In genomic region chr4:83197555-83198235, GRCh38 we compare ENCODE assay signal across 2 cellular contexts.
TF ChIP-seq lines count a peak whose summit lies in the region.

No MANE protein-coding gene starts in this region.

TF ChIP-seq in GM12878, 131 proteins besides CTCF, POLR2A, EP300 and RAD21:
- TF ChIP-seq ZNF274 (IDR thresholded peaks at IDR 0.05; ENCODE audit: insufficient read depth, insufficient read length) = no peak
- TF ChIP-seq TCF12 (IDR thresholded peaks at IDR 0.05; ENCODE audit: low read depth, low read length) = 0 out of 2 replicates have a peak, but pooled peaks have one; percentile 33
- TF ChIP-seq SUPT20H (IDR thresholded peaks at IDR 0.05; ENCODE audit: borderline replicate concordance, control insufficient read depth, low read depth, low read length) = no peak
- TF ChIP-seq SPI1 (IDR thresholded peaks at IDR 0.05; ENCODE audit: borderline replicate concordance, insufficient read depth, low read depth, low read length) = peak; percentile 78; the same call in 1 of the 2 replicates
- peak; percentile 27 to 29; a peak in 2 of 4 replicates for TF ChIP-seq IKZF2 (IDR thresholded peaks at IDR 0.05)
- peak; percentile 39; the same call in 1 of the 2 replicates for TF ChIP-seq EED (IDR thresholded peaks at IDR 0.05; ENCODE audit: low read depth)
- TF ChIP-seq, protein P1, sequence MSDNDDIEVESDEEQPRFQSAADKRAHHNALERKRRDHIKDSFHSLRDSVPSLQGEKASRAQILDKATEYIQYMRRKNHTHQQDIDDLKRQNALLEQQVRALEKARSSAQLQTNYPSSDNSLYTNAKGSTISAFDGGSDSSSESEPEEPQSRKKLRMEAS (IDR thresholded peaks at IDR 0.05; ENCODE audit: low read depth, low read length) = no peak
- no peak for TF ChIP-seq TAF1 (IDR thresholded peaks at IDR 0.05; ENCODE audit: borderline replicate concordance, low read depth, low read length)

TF ChIP-seq in HepG2, 621 proteins besides CTCF, POLR2A, EP300 and RAD21:
- TF ChIP-seq SKI (IDR thresholded peaks at IDR 0.05; ENCODE audit: partially characterized antibody) (peak; percentile 96), NCOA1 (CRISPR knock-in tag; IDR thresholded peaks at IDR 0.05) (no peak), IKZF5 (CRISPR knock-in tag; IDR thresholded peaks at IDR 0.05) (no peak), ZNF652 (CRISPR knock-in tag; IDR thresholded peaks at IDR 0.05; ENCODE audit: borderline replicate concordance, low read depth) (peak; percentile 42; the same call in 1 of the 2 replicates), ZNF709 (CRISPR knock-in tag; IDR thresholded peaks at IDR 0.05) (no peak), ZNF549 (CRISPR knock-in tag; IDR thresholded peaks at IDR 0.05) (no peak), ZNF724P (CRISPR knock-in tag; IDR thresholded peaks at IDR 0.05; ENCODE audit: borderline replicate concordance) (no peak), ZNF230 (CRISPR knock-in tag; IDR thresholded peaks at IDR 0.05) (no peak), TBL1XR1 (IDR thresholded peaks at IDR 0.05; ENCODE audit: borderline replicate concordance, low read length, partially characterized antibody) (peak; percentile 25), BCL6 (CRISPR knock-in tag; IDR thresholded peaks at IDR 0.05) (peak; percentile 56), TEAD3 (CRISPR knock-in tag; optimal IDR thresholded peaks at IDR 0.05; ENCODE audit: borderline replicate concordance) (no peak), RXRB (CRISPR knock-in tag; IDR thresholded peaks at IDR 0.05; ENCODE audit: borderline replicate concordance) (0 out of 2 replicates have a peak, but pooled peaks have one; percentile 31), HOXA5 (CRISPR knock-in tag; IDR thresholded peaks at IDR 0.05) (no peak), FOXJ3 (CRISPR knock-in tag; IDR thresholded peaks at IDR 0.05; ENCODE audit: borderline replicate concordance) (no peak), GATAD2A (CRISPR knock-in tag; IDR thresholded peaks at IDR 0.05) (0 out of 2 replicates have a peak, but pooled peaks have one; percentile 12), ZNF609 (CRISPR knock-in tag; IDR thresholded peaks at IDR 0.05; ENCODE audit: borderline replicate concordance) (no peak), SKIL (CRISPR knock-in tag; IDR thresholded peaks at IDR 0.05; ENCODE audit: borderline replicate concordance) (0 out of 2 replicates have a peak, but pooled peaks have one; percentile 50), CSRNP2 (CRISPR knock-in tag; conservative IDR thresholded peaks at IDR 0.05; ENCODE audit: low read depth) (no peak), SOX5 (CRISPR knock-in tag; IDR thresholded peaks at IDR 0.05; ENCODE audit: borderline replicate concordance) (0 out of 2 replicates have a peak, but pooled peaks have one; percentile 12), RARA (CRISPR knock-in tag; IDR thresholded peaks at IDR 0.05) (peak; percentile 84), ZSCAN25 (CRISPR knock-in tag; IDR thresholded peaks at IDR 0.05) (no peak), SOX13 (IDR thresholded peaks at IDR 0.05) (no peak), SOX13 (CRISPR knock-in tag; conservative IDR thresholded peaks at IDR 0.05 in 1 of 2, IDR thresholded peaks at IDR 0.05 in 1 of 2) (peak in 1 of 2 experiments; percentile 34; a peak in 1 of 4 replicates), ARNTL (CRISPR knock-in tag; IDR thresholded peaks at IDR 0.05) (no peak), HMG20A (CRISPR knock-in tag; IDR thresholded peaks at IDR 0.05; ENCODE audit: borderline replicate concordance) (no peak), ZNF644 (CRISPR knock-in tag; IDR thresholded peaks at IDR 0.05; ENCODE audit: low read depth) (peak; percentile 63; the same call in 1 of the 2 replicates), ZBTB1 (CRISPR knock-in tag; IDR thresholded peaks at IDR 0.05; ENCODE audit: borderline replicate concordance) (no peak), ZNF547 (CRISPR knock-in tag; IDR thresholded peaks at IDR 0.05) (no peak), HNRNPLL (IDR thresholded peaks at IDR 0.05; ENCODE audit: low read depth, low read length, poor library complexity, severe bottlenecking) (no peak), ZNF282 (IDR thresholded peaks at IDR 0.05; ENCODE audit: partially characterized antibody) (no peak), MZF1 (CRISPR knock-in tag; IDR thresholded peaks at IDR 0.05; ENCODE audit: borderline replicate concordance) (no peak)
- TF ChIP-seq, protein P2, sequence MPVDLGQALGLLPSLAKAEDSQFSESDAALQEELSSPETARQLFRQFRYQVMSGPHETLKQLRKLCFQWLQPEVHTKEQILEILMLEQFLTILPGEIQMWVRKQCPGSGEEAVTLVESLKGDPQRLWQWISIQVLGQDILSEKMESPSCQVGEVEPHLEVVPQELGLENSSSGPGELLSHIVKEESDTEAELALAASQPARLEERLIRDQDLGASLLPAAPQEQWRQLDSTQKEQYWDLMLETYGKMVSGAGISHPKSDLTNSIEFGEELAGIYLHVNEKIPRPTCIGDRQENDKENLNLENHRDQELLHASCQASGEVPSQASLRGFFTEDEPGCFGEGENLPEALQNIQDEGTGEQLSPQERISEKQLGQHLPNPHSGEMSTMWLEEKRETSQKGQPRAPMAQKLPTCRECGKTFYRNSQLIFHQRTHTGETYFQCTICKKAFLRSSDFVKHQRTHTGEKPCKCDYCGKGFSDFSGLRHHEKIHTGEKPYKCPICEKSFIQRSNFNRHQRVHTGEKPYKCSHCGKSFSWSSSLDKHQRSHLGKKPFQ (CRISPR knock-in tag; IDR thresholded peaks at IDR 0.05; ENCODE audit: insufficient replicate concordance) = no peak
- TF ChIP-seq, protein P3, sequence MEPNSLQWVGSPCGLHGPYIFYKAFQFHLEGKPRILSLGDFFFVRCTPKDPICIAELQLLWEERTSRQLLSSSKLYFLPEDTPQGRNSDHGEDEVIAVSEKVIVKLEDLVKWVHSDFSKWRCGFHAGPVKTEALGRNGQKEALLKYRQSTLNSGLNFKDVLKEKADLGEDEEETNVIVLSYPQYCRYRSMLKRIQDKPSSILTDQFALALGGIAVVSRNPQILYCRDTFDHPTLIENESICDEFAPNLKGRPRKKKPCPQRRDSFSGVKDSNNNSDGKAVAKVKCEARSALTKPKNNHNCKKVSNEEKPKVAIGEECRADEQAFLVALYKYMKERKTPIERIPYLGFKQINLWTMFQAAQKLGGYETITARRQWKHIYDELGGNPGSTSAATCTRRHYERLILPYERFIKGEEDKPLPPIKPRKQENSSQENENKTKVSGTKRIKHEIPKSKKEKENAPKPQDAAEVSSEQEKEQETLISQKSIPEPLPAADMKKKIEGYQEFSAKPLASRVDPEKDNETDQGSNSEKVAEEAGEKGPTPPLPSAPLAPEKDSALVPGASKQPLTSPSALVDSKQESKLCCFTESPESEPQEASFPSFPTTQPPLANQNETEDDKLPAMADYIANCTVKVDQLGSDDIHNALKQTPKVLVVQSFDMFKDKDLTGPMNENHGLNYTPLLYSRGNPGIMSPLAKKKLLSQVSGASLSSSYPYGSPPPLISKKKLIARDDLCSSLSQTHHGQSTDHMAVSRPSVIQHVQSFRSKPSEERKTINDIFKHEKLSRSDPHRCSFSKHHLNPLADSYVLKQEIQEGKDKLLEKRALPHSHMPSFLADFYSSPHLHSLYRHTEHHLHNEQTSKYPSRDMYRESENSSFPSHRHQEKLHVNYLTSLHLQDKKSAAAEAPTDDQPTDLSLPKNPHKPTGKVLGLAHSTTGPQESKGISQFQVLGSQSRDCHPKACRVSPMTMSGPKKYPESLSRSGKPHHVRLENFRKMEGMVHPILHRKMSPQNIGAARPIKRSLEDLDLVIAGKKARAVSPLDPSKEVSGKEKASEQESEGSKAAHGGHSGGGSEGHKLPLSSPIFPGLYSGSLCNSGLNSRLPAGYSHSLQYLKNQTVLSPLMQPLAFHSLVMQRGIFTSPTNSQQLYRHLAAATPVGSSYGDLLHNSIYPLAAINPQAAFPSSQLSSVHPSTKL (CRISPR knock-in tag; IDR thresholded peaks at IDR 0.05) = peak; percentile 45; the same call in 1 of the 2 replicates
